Comparison of ENCODE assay signal across 1 cellular context in genomic region chr6:100913400-100914276, GRCh38.
TF ChIP-seq lines count a peak whose summit lies in the region.

No MANE protein-coding gene starts in this region.

TF ChIP-seq in HepG2, 621 proteins besides CTCF, POLR2A, EP300 and RAD21 (continued from another document and continues in another):
- TF ChIP-seq RAD51 (IDR thresholded peaks at IDR 0.05; ENCODE audit: borderline replicate concordance): no peak
- TF ChIP-seq ZFP37 (CRISPR knock-in tag; IDR thresholded peaks at IDR 0.05; ENCODE audit: borderline replicate concordance): no peak
- TF ChIP-seq HDAC1 (CRISPR knock-in tag; IDR thresholded peaks at IDR 0.05): 0 out of 2 replicates have a peak, but pooled peaks have one; percentile 27
- no peak for TF ChIP-seq SNAI1 (CRISPR knock-in tag; IDR thresholded peaks at IDR 0.05; ENCODE audit: borderline replicate concordance)
- TF ChIP-seq RFXANK (CRISPR knock-in tag; IDR thresholded peaks at IDR 0.05): no peak
- TF ChIP-seq SOX6 (IDR thresholded peaks at IDR 0.05): no peak
- TF ChIP-seq SOX6 (CRISPR knock-in tag; IDR thresholded peaks at IDR 0.05): 0 out of 2 replicates have a peak, but pooled peaks have one; percentile 21
- TF ChIP-seq FOXA1 (IDR thresholded peaks at IDR 0.05): no peak
- peak; percentile 82 for TF ChIP-seq FOXA1 (CRISPR knock-in tag; IDR thresholded peaks at IDR 0.05)
- TF ChIP-seq, protein P1, sequence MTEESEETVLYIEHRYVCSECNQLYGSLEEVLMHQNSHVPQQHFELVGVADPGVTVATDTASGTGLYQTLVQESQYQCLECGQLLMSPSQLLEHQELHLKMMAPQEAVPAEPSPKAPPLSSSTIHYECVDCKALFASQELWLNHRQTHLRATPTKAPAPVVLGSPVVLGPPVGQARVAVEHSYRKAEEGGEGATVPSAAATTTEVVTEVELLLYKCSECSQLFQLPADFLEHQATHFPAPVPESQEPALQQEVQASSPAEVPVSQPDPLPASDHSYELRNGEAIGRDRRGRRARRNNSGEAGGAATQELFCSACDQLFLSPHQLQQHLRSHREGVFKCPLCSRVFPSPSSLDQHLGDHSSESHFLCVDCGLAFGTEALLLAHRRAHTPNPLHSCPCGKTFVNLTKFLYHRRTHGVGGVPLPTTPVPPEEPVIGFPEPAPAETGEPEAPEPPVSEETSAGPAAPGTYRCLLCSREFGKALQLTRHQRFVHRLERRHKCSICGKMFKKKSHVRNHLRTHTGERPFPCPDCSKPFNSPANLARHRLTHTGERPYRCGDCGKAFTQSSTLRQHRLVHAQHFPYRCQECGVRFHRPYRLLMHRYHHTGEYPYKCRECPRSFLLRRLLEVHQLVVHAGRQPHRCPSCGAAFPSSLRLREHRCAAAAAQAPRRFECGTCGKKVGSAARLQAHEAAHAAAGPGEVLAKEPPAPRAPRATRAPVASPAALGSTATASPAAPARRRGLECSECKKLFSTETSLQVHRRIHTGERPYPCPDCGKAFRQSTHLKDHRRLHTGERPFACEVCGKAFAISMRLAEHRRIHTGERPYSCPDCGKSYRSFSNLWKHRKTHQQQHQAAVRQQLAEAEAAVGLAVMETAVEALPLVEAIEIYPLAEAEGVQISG (CRISPR knock-in tag; IDR thresholded peaks at IDR 0.05): 0 out of 2 replicates have a peak, but pooled peaks have one; percentile 22
- no peak for TF ChIP-seq ZNF570 (CRISPR knock-in tag; IDR thresholded peaks at IDR 0.05; ENCODE audit: borderline replicate concordance)
- TF ChIP-seq ZNF883 (CRISPR knock-in tag; IDR thresholded peaks at IDR 0.05; ENCODE audit: not compliant biosample characterization): peak; percentile 49
- no peak for TF ChIP-seq KLF13 (CRISPR knock-in tag; IDR thresholded peaks at IDR 0.05)
- TF ChIP-seq, protein P2, sequence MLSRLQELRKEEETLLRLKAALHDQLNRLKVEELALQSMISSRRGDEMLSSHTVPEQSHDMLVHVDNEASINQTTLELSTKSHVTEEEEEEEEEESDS (CRISPR knock-in tag; IDR thresholded peaks at IDR 0.05; ENCODE audit: borderline replicate concordance): no peak
- no peak for TF ChIP-seq LCORL (IDR thresholded peaks at IDR 0.05)
- 0 out of 2 replicates have a peak, but pooled peaks have one; percentile 26 for TF ChIP-seq LCORL (CRISPR knock-in tag; IDR thresholded peaks at IDR 0.05)
- peak; percentile 9; the same call in 1 of the 2 replicates for TF ChIP-seq SAP130 (CRISPR knock-in tag; IDR thresholded peaks at IDR 0.05; ENCODE audit: low read depth)
- TF ChIP-seq KLF12 (CRISPR knock-in tag; IDR thresholded peaks at IDR 0.05; ENCODE audit: borderline replicate concordance): peak; percentile 59; the same call in 1 of the 2 replicates
- peak; percentile 47 for TF ChIP-seq NR2C2 (CRISPR knock-in tag; IDR thresholded peaks at IDR 0.05; ENCODE audit: borderline replicate concordance)
- 0 out of 2 replicates have a peak, but pooled peaks have one; percentile 35 for TF ChIP-seq PHF20 (CRISPR knock-in tag; IDR thresholded peaks at IDR 0.05)
- TF ChIP-seq, protein P3, sequence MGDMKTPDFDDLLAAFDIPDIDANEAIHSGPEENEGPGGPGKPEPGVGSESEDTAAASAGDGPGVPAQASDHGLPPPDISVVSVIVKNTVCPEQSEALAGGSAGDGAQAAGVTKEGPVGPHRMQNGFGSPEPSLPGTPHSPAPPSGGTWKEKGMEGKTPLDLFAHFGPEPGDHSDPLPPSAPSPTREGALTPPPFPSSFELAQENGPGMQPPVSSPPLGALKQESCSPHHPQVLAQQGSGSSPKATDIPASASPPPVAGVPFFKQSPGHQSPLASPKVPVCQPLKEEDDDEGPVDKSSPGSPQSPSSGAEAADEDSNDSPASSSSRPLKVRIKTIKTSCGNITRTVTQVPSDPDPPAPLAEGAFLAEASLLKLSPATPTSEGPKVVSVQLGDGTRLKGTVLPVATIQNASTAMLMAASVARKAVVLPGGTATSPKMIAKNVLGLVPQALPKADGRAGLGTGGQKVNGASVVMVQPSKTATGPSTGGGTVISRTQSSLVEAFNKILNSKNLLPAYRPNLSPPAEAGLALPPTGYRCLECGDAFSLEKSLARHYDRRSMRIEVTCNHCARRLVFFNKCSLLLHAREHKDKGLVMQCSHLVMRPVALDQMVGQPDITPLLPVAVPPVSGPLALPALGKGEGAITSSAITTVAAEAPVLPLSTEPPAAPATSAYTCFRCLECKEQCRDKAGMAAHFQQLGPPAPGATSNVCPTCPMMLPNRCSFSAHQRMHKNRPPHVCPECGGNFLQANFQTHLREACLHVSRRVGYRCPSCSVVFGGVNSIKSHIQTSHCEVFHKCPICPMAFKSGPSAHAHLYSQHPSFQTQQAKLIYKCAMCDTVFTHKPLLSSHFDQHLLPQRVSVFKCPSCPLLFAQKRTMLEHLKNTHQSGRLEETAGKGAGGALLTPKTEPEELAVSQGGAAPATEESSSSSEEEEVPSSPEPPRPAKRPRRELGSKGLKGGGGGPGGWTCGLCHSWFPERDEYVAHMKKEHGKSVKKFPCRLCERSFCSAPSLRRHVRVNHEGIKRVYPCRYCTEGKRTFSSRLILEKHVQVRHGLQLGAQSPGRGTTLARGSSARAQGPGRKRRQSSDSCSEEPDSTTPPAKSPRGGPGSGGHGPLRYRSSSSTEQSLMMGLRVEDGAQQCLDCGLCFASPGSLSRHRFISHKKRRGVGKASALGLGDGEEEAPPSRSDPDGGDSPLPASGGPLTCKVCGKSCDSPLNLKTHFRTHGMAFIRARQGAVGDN (CRISPR knock-in tag; IDR thresholded peaks at IDR 0.05): peak; percentile 53
- TF ChIP-seq CHD4 (IDR thresholded peaks at IDR 0.05; ENCODE audit: borderline replicate concordance, low read length): no peak
- TF ChIP-seq, protein P4, sequence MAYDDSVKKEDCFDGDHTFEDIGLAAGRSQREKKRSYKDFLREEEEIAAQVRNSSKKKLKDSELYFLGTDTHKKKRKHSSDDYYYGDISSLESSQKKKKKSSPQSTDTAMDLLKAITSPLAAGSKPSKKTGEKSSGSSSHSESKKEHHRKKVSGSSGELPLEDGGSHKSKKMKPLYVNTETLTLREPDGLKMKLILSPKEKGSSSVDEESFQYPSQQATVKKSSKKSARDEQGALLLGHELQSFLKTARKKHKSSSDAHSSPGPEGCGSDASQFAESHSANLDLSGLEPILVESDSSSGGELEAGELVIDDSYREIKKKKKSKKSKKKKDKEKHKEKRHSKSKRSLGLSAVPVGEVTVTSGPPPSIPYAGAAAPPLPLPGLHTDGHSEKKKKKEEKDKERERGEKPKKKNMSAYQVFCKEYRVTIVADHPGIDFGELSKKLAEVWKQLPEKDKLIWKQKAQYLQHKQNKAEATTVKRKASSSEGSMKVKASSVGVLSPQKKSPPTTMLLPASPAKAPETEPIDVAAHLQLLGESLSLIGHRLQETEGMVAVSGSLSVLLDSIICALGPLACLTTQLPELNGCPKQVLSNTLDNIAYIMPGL (CRISPR knock-in tag; IDR thresholded peaks at IDR 0.05; ENCODE audit: borderline replicate concordance in 1 of 2, low read depth in 1 of 2): 0 out of 4 replicates have a peak, but pooled peaks of 1 of the 2 experiments have one; percentile 30
- TF ChIP-seq, protein P5, sequence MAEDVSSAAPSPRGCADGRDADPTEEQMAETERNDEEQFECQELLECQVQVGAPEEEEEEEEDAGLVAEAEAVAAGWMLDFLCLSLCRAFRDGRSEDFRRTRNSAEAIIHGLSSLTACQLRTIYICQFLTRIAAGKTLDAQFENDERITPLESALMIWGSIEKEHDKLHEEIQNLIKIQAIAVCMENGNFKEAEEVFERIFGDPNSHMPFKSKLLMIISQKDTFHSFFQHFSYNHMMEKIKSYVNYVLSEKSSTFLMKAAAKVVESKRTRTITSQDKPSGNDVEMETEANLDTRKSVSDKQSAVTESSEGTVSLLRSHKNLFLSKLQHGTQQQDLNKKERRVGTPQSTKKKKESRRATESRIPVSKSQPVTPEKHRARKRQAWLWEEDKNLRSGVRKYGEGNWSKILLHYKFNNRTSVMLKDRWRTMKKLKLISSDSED (CRISPR knock-in tag; IDR thresholded peaks at IDR 0.05): no peak
- TF ChIP-seq ZNF280B (CRISPR knock-in tag; IDR thresholded peaks at IDR 0.05; ENCODE audit: borderline replicate concordance): 0 out of 2 replicates have a peak, but pooled peaks have one; percentile 22
- TF ChIP-seq BCL3 (CRISPR knock-in tag; IDR thresholded peaks at IDR 0.05): peak; percentile 82; the same call in 1 of the 2 replicates
- TF ChIP-seq NPAS2 (CRISPR knock-in tag; IDR thresholded peaks at IDR 0.05; ENCODE audit: borderline replicate concordance): no peak
- peak; percentile 26; the same call in 1 of the 2 replicates for TF ChIP-seq ARID5B (CRISPR knock-in tag; IDR thresholded peaks at IDR 0.05)
- no peak for TF ChIP-seq FUBP1 (CRISPR knock-in tag; IDR thresholded peaks at IDR 0.05; ENCODE audit: borderline replicate concordance)
- 0 out of 2 replicates have a peak, but pooled peaks have one; percentile 33 for TF ChIP-seq RNF2 (conservative IDR thresholded peaks at IDR 0.05; ENCODE audit: low read depth)
- TF ChIP-seq ZNF644 (CRISPR knock-in tag; IDR thresholded peaks at IDR 0.05; ENCODE audit: low read depth): peak; percentile 7; the same call in 1 of the 2 replicates
- TF ChIP-seq, protein P6, sequence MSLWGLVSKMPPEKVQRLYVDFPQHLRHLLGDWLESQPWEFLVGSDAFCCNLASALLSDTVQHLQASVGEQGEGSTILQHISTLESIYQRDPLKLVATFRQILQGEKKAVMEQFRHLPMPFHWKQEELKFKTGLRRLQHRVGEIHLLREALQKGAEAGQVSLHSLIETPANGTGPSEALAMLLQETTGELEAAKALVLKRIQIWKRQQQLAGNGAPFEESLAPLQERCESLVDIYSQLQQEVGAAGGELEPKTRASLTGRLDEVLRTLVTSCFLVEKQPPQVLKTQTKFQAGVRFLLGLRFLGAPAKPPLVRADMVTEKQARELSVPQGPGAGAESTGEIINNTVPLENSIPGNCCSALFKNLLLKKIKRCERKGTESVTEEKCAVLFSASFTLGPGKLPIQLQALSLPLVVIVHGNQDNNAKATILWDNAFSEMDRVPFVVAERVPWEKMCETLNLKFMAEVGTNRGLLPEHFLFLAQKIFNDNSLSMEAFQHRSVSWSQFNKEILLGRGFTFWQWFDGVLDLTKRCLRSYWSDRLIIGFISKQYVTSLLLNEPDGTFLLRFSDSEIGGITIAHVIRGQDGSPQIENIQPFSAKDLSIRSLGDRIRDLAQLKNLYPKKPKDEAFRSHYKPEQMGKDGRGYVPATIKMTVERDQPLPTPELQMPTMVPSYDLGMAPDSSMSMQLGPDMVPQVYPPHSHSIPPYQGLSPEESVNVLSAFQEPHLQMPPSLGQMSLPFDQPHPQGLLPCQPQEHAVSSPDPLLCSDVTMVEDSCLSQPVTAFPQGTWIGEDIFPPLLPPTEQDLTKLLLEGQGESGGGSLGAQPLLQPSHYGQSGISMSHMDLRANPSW (CRISPR knock-in tag; IDR thresholded peaks at IDR 0.05; ENCODE audit: borderline replicate concordance): no peak
- no peak for TF ChIP-seq ZNF615 (CRISPR knock-in tag; IDR thresholded peaks at IDR 0.05; ENCODE audit: borderline replicate concordance)
- 0 out of 2 replicates have a peak, but pooled peaks have one; percentile 19 for TF ChIP-seq ZSCAN29 (CRISPR knock-in tag; conservative IDR thresholded peaks at IDR 0.05)
- 0 out of 2 replicates have a peak, but pooled peaks have one; percentile 35 for TF ChIP-seq MEF2D (CRISPR knock-in tag; IDR thresholded peaks at IDR 0.05)
